In genomic region chr14:84484243-84484642, GRCh38 we compare ENCODE assay signal across 7 cellular contexts.
DNase-seq lines count a peak whose midpoint lies in the region; TF ChIP-seq lines count a peak whose summit lies in the region.
"Not testable (repeated sequence)": the region's sequence is repeated elsewhere in the genome, so short reads cannot be mapped to it uniquely, and the experiment has no call there.

No MANE protein-coding gene starts in this region.

- not testable (repeated sequence) for H2BK12ac ChIP-seq in trophoblast cell (ENCODE audit: low read length)

- in situ Hi-C loops in mammary epithelial cell (cut with MboI; ENCODE audit: low sequenced_read_pairs in 2 of 2) = not testable (repeated sequence)

- not testable (repeated sequence) for H4K8ac ChIP-seq in trophoblast cell (ENCODE audit: low read depth, low read length)

- intact Hi-C loops in mammary epithelial cell (cut with micrococcal nuclease) = not testable (repeated sequence)

- not testable (repeated sequence) for H3K36me3 ChIP-seq in SK-N-SH (replicated peaks in 1 of 2; ENCODE audit: control insufficient read depth in 1 of 2, insufficient read depth in 2 of 2, low read length in 1 of 2); mammary epithelial cell (ENCODE audit: insufficient read depth, low read length); trophoblast cell (ENCODE audit: control insufficient read depth in 1 of 2, insufficient read depth in 2 of 2, low read length in 2 of 2)

- not testable (repeated sequence) for H3K79me1 ChIP-seq in trophoblast cell (ENCODE audit: low read length)

- peaks cover 0 to 27% of the 10 kb centered on the region in 2 experiments; a peak in 2 of 4 replicates for H3K4me1 ChIP-seq in SK-N-SH (ENCODE audit: control insufficient read depth in 1 of 2, insufficient read depth in 2 of 2, low read depth in 1 of 2, low read length in 1 of 2)
- H3K4me1 ChIP-seq in mammary epithelial cell (ENCODE audit: insufficient read depth, low read length); trophoblast cell (ENCODE audit: control insufficient read depth in 1 of 2, insufficient read depth in 2 of 2, low read length in 2 of 2): not testable (repeated sequence)

- dilution Hi-C loops in mammary epithelial cell (cut with HindIII; ENCODE audit: low sequenced_read_pairs) = not testable (repeated sequence)

- not testable (repeated sequence) for H3K27ac ChIP-seq in SK-N-SH (ENCODE audit: low read depth in 2 of 2, low read length in 1 of 2); mammary epithelial cell (ENCODE audit: insufficient read depth, low read depth, low read length)
- peak overlapping the region; percentile 8 for H3K27ac ChIP-seq in trophoblast cell (ENCODE audit: low read depth, low read length)

- TF ChIP-seq CTCF in HFFc6 (IDR thresholded peaks at IDR 0.05); SK-N-SH (IDR thresholded peaks at IDR 0.05); mammary epithelial cell (conservative IDR thresholded peaks at IDR 0.05 in 1 of 2, IDR thresholded peaks at IDR 0.05 in 1 of 2; ENCODE audit: extremely low read depth in 1 of 2, insufficient read depth in 1 of 2, low read depth in 1 of 2, low read length in 2 of 2); epithelial cell of esophagus (IDR thresholded peaks at IDR 0.05; ENCODE audit: insufficient read depth, low read depth, low read length, missing control alignments): not testable (repeated sequence)

- H2BK5ac ChIP-seq in trophoblast cell (ENCODE audit: low read depth, low read length, poor library complexity) = not testable (repeated sequence)

- H3K27me3 Mint-ChIP-seq in HFFc6 (ENCODE audit: insufficient read depth) = not testable (repeated sequence)

- not testable (repeated sequence) for H3K79me2 ChIP-seq in SK-N-SH (ENCODE audit: insufficient read depth); mammary epithelial cell (ENCODE audit: insufficient read depth, low read length); trophoblast cell (ENCODE audit: control insufficient read depth, insufficient read depth, low read length, poor library complexity)

- H3K9me3 ChIP-seq in SK-N-SH; mammary epithelial cell (replicated peaks; ENCODE audit: insufficient read depth, low read length); trophoblast cell (ENCODE audit: insufficient read depth, low read depth, low read length): not testable (repeated sequence)

- H4K12ac ChIP-seq in trophoblast cell (ENCODE audit: low read depth, low read length) = not testable (repeated sequence)

- peaks cover 53% of the 10 kb centered on the region for H3K4me1 Mint-ChIP-seq in HFFc6 (ENCODE audit: low read depth)

- not testable (repeated sequence) for H3K14ac ChIP-seq in trophoblast cell (ENCODE audit: low read length)

- H3K4me3 Mint-ChIP-seq in HFFc6 = not testable (repeated sequence)

- H3K4me2 ChIP-seq in SK-N-SH; mammary epithelial cell (ENCODE audit: insufficient read depth, low read depth, low read length); trophoblast cell (ENCODE audit: low read length): not testable (repeated sequence)

- H4K91ac ChIP-seq in trophoblast cell (ENCODE audit: low read depth, low read length) = not testable (repeated sequence)

- not testable (repeated sequence) for H3K9me3 Mint-ChIP-seq in HFFc6

- TF ChIP-seq EP300 in SK-N-SH (IDR thresholded peaks at IDR 0.05; ENCODE audit: borderline replicate concordance in 1 of 2, low read depth in 1 of 2, low read length in 1 of 2) = not testable (repeated sequence)

- BruUV-seq in mammary epithelial cell (replicated peaks; lab: Mats Ljungman, UMichigan) = not testable (repeated sequence)

- CTCF ChIA-PET in SK-N-SH (lab: Yijun Ruan, JAX); mammary epithelial cell (lab: Charles Lee; ENCODE audit: low non-redundant PET): not testable (repeated sequence)

- H3K27ac Mint-ChIP-seq in HFFc6 = not testable (repeated sequence)

- not testable (repeated sequence) for H3K4ac ChIP-seq in trophoblast cell (ENCODE audit: low read depth, low read length)

- not testable (repeated sequence) for H2AK5ac ChIP-seq in trophoblast cell (ENCODE audit: low read length)

- H3K23ac ChIP-seq in trophoblast cell (ENCODE audit: low read length) = not testable (repeated sequence)

- H3K4me3 ChIP-seq in SK-N-SH (ENCODE audit: low read depth in 2 of 2, low read length in 1 of 2); mammary epithelial cell (replicated peaks in 1 of 3; ENCODE audit: insufficient read depth in 1 of 3, low read depth in 2 of 3, low read length in 3 of 3); epithelial cell of esophagus (ENCODE audit: low read length); trophoblast cell (ENCODE audit: low read depth, low read length): not testable (repeated sequence)

- peaks cover 13% of the 10 kb centered on the region for H3F3A ChIP-seq in SK-N-SH (replicated peaks; ENCODE audit: insufficient read depth)

- H3K36me3 Mint-ChIP-seq in HFFc6 (ENCODE audit: low read depth) = not testable (repeated sequence)

- not testable (repeated sequence) for H4K20me1 ChIP-seq in SK-N-SH (ENCODE audit: insufficient read depth); mammary epithelial cell (ENCODE audit: insufficient read depth, low read length)

- H3K27me3 ChIP-seq in SK-N-SH (ENCODE audit: insufficient read depth); mammary epithelial cell (ENCODE audit: insufficient read depth, low read length); trophoblast cell (ENCODE audit: insufficient read depth, low read length): not testable (repeated sequence)

- TF ChIP-seq RAD21 in SK-N-SH (IDR thresholded peaks at IDR 0.05; ENCODE audit: low read length) = not testable (repeated sequence)

- not testable (repeated sequence) for H3K18ac ChIP-seq in trophoblast cell (ENCODE audit: low read length)

- peak overlapping the region; percentile 44 for H2BK120ac ChIP-seq in trophoblast cell (ENCODE audit: insufficient read depth, low read length, poor library complexity)

- peak; percentile 27 for DNase-seq in EH (ENCODE audit: low read depth)
- peak; percentile 14 for DNase-seq in HFFc6
- DNase-seq in SK-N-SH, trophoblast cell: not testable (repeated sequence)
- peak; percentile 8 for DNase-seq in mammary epithelial cell
- DNase-seq in epithelial cell of esophagus (ENCODE audit: low read depth) = peak; percentile 21
- peak; percentile 75 for DNase-seq in islet precursor cell

- not testable (repeated sequence) for H3K9me2 ChIP-seq in SK-N-SH

- POLR2A ChIA-PET in SK-N-SH (lab: Yijun Ruan, JAX) = not testable (repeated sequence)

- WGBS in SK-N-SH (ENCODE audit: low lambda C conversion rate) = 18% methylated on average over 4 of the region's 4 CpGs
- WGBS in mammary epithelial cell (ENCODE audit: low coverage, missing lambda C conversion rate) = 43% methylated on average over 4 of the region's 4 CpGs
- WGBS in trophoblast cell (ENCODE audit: extremely low coverage, insufficient coverage, insufficient read length) = no CpG with 5 or more reads among the region's 4 CpGs

- H2AFZ ChIP-seq in SK-N-SH (ENCODE audit: low read depth) = peak overlapping the region; percentile 76; the same call in 1 of the 2 replicates
- H2AFZ ChIP-seq in mammary epithelial cell (ENCODE audit: low read depth, low read length); trophoblast cell (ENCODE audit: insufficient read depth, low read length, poor library complexity): not testable (repeated sequence)

- H3K9ac ChIP-seq in SK-N-SH; mammary epithelial cell (ENCODE audit: insufficient read depth, low read length); trophoblast cell (ENCODE audit: low read length): not testable (repeated sequence)

TF ChIP-seq in SK-N-SH, 30 proteins besides CTCF, POLR2A, EP300 and RAD21:
- TF ChIP-seq TCF12 (IDR thresholded peaks at IDR 0.05) = peak; percentile 33; the same call in 1 of the 2 replicates
- peak; percentile 68; the same call in 1 of the 2 replicates for TF ChIP-seq YY1 (IDR thresholded peaks at IDR 0.05; ENCODE audit: low read depth)
- TF ChIP-seq FOSL2 (IDR thresholded peaks at IDR 0.05; ENCODE audit: borderline replicate concordance, low read depth) = peak; percentile 3; the same call in 1 of the 2 replicates
